In the genomic region with DNA sequence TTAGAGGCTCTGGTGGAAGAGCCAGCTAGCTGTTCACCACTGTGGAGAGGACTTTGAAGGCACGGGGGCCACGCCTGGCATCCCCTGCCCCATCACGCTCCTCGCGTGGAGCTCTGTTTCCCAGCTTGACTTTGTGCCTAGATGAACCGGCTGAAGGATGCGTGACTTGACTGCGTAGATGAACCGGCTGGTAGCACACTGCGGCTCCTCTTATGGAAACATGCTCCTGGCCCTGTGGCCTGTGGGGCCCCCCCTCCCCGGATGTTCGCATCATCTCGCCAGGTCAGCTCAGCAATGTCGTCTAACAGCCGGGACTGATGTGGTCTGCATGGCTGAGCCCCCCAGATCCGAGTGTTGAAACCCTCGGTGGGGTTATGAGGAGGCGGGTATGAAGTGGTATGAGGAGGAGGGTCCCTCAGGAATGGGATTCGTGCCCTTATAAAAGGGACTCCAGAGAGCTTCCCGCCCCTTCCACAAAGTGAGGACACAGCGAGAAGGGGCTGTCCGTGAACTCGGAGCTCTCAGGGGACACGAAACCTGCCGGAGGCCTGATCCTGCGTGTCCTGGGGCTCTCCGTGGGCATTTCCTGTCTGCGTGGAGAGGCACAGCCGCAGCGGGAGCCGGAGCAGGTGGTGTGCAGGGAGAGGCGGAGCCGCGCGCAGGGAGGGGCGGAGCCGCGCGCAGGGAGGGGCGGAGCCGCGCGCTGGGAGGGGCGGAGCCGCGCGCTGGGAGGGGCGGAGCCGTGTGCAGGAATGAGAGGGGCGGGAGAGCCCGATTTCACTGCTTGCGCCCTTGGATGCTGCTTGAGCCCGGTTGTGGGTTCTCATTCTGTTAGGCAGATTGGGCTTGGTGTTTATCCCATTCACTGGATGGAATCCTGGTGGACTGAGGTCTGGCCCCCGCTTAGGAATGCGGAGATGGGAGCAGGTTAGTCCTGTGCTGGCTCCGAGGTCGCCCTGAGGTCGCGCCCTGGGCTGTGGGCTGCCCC, we compare ENCODE assay signal across 1 cellular context.
TF ChIP-seq lines count a peak whose summit lies in the region.

No MANE protein-coding gene starts in this region.

TF ChIP-seq in SK-N-SH treated with all-trans-retinoic acid at 6 μM for 48 hours, 23 proteins besides CTCF, POLR2A, EP300 and RAD21 (continued from another document):
- TF ChIP-seq, protein P1, sequence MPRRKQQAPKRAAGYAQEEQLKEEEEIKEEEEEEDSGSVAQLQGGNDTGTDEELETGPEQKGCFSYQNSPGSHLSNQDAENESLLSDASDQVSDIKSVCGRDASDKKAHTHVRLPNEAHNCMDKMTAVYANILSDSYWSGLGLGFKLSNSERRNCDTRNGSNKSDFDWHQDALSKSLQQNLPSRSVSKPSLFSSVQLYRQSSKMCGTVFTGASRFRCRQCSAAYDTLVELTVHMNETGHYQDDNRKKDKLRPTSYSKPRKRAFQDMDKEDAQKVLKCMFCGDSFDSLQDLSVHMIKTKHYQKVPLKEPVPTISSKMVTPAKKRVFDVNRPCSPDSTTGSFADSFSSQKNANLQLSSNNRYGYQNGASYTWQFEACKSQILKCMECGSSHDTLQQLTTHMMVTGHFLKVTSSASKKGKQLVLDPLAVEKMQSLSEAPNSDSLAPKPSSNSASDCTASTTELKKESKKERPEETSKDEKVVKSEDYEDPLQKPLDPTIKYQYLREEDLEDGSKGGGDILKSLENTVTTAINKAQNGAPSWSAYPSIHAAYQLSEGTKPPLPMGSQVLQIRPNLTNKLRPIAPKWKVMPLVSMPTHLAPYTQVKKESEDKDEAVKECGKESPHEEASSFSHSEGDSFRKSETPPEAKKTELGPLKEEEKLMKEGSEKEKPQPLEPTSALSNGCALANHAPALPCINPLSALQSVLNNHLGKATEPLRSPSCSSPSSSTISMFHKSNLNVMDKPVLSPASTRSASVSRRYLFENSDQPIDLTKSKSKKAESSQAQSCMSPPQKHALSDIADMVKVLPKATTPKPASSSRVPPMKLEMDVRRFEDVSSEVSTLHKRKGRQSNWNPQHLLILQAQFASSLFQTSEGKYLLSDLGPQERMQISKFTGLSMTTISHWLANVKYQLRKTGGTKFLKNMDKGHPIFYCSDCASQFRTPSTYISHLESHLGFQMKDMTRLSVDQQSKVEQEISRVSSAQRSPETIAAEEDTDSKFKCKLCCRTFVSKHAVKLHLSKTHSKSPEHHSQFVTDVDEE (CRISPR knock-in tag; IDR thresholded peaks at IDR 0.05), result no peak
- TF ChIP-seq ZFP30 (CRISPR knock-in tag; IDR thresholded peaks at IDR 0.05), result no peak
- no peak for TF ChIP-seq CSRNP3 (CRISPR knock-in tag; IDR thresholded peaks at IDR 0.05)
- TF ChIP-seq ESRRG (CRISPR knock-in tag; IDR thresholded peaks at IDR 0.05), result no peak
- TF ChIP-seq ZNF565 (CRISPR knock-in tag; conservative IDR thresholded peaks at IDR 0.05; ENCODE audit: low read depth), result no peak
- TF ChIP-seq POU6F1 (CRISPR knock-in tag; IDR thresholded peaks at IDR 0.05; ENCODE audit: borderline replicate concordance, low read depth), result no peak
- no peak for TF ChIP-seq CSDC2 (CRISPR knock-in tag; IDR thresholded peaks at IDR 0.05)
TF ChIP-seq in SK-N-SH treated with all-trans-retinoic acid at 6 μM for 48 hours: peak in this region for 0.
